10 cellular contexts compared by ENCODE assay signal in the genomic region with DNA sequence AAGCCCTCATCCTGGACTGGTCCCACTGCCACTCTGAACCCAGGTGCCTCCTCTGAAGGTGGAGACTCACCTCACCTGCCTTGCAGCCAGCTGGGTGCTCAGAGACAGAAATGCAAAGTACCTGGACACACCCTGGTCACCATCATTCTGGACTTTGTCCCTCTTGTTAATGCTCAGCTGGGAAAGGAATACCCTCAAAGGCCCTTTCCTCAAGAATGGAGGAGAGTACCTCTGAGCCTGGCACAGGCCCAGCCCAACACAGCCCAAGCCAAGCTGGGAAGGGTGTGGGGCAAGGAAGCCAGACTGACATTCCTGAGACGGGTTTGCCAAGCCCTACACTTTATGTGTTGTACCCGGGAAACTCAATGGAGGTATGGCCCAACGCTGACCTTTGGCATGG. TPM values are rescaled to one million over a fixed set of nuclear protein-coding genes. Genes with fewer than 3 reads are reported as not detected.
A peak's percentile ranks its signal among the peaks of the same experiment; 100 is the strongest.
DNase-seq lines count a peak whose midpoint lies in the region; TF ChIP-seq lines count a peak whose summit lies in the region.
"Had no signal": no experiment of that assay in that cellular context is flagged by ENCODE, and none has a peak within 500 bp of the region (broad histone marks: within the 10 kb centered on the region; RNA-seq: fewer than 3 reads in every experiment).

No MANE protein-coding gene starts in this region.

- DNase-seq in A673 (ENCODE audit: low spot score) (no peak), HT-29 (ENCODE audit: low spot score) (peak; percentile 43), dorsolateral prefrontal cortex (no peak), RKO (ENCODE audit: low spot score) (no peak), Kasumi-1 (lab: John Stamatoyannopoulos, UW) (no peak)
- DNase-seq in activated CD4-positive, alpha-beta T cell treated with anti-CD3 and anti-CD28 coated beads, Interleukin-2, amount 50 U/mL, for 4 hours = no peak
- DNase-seq in stimulated activated CD8-positive, alpha-beta memory T cell treated with anti-CD3 and anti-CD28 coated beads, Interleukin-4, amount 100 ng/mL, for 48 hours = no peak
- DNase-seq: activated naive CD8-positive, alpha-beta T cell treated with anti-CD3 and anti-CD28 coated beads, Interleukin-2, amount 10 ng/mL, durations not matched to agents 7 days and 5 days; midbrain had no signal

- H3K27me3 ChIP-seq in A673 (replicated peaks; ENCODE audit: insufficient read depth, low read depth, low read length, poor library complexity) = no peaks in the 10 kb centered on the region
- H3K27me3 ChIP-seq in dorsolateral prefrontal cortex = no peaks in the 10 kb centered on the region

- H3K27ac Mint-ChIP-seq in nephron = peak overlapping the region; percentile 92 to 98 (median 96)

- H3K4me1 ChIP-seq in A673 (ENCODE audit: insufficient read depth, low read length, poor library complexity, severe bottlenecking) = no peaks in the 10 kb centered on the region

- no peaks in the 10 kb centered on the region for H3K27me3 Mint-ChIP-seq in nephron (ENCODE audit: low read depth)

- POLR2A ChIA-PET in A673 (lab: Charles Lee; ENCODE audit: low non-redundant PET) = no interaction called here

- H3K4me3 ChIP-seq in A673 (ENCODE audit: low read depth, low read length, poor library complexity, severe bottlenecking) (no peak overlapping the region), dorsolateral prefrontal cortex (peak overlapping the region in 25 of 59 donors; percentile 62 to 100 (median 98))

- CTCF ChIA-PET in A673 (lab: Charles Lee) = no interaction called here

- peaks cover 52% of the 10 kb centered on the region for H3K4me1 Mint-ChIP-seq in nephron

- peaks cover 21% of the 10 kb centered on the region for H3K36me3 Mint-ChIP-seq in nephron (ENCODE audit: low read depth)

- H3K27ac ChIP-seq in A673 (ENCODE audit: low read depth, low read length, poor library complexity, severe bottlenecking) = peak overlapping the region; percentile 75
- peak overlapping the region in 43 of 59 donors; percentile 22 to 96 (median 89) for H3K27ac ChIP-seq in dorsolateral prefrontal cortex

- no peaks in the 10 kb centered on the region for H3K9me3 ChIP-seq in A673 (ENCODE audit: low read depth, low read length, poor library complexity, severe bottlenecking)

- intact Hi-C loops in A673 (cut with micrococcal nuclease; ENCODE audit: unreplicated experiment) (no loop called here), dorsolateral prefrontal cortex (cut with DNase I) (loop anchor here in 1 of 2 donors (2.0 to 5.0 kb wide), 4 partner anchors 42 to 200 kb away; partner anchors contain the start of genes DUSP7, GLYCTK, POC1A and RPL29)

- H3K4me3 Mint-ChIP-seq in nephron = peak overlapping the region; percentile 98 to 99 (median 98)

- no peak for TF ChIP-seq CTCF in A673 (conservative IDR thresholded peaks at IDR 0.05; ENCODE audit: low read depth, low read length)
- TF ChIP-seq CTCF in dorsolateral prefrontal cortex (IDR thresholded peaks at IDR 0.05 in 54 of 56, conservative IDR thresholded peaks at IDR 0.05 in 2 of 56; ENCODE audit: low read depth in 1 of 56, partially characterized antibody in 56 of 56) = no peak
- TF ChIP-seq CTCF in nephron (IDR thresholded peaks at IDR 0.05; ENCODE audit: unreplicated experiment in 3 of 3) = no peak

- no TSS peak for BruUV-seq in A673 (replicated peaks; lab: Mats Ljungman, UMichigan)

- H3K36me3 ChIP-seq in A673 (ENCODE audit: insufficient read depth, low read length, poor library complexity, severe bottlenecking) = peaks cover 8% of the 10 kb centered on the region

- H3K9me3 Mint-ChIP-seq in nephron = no peaks in the 10 kb centered on the region
- H3K9me3 Mint-ChIP-seq: activated naive CD8-positive, alpha-beta T cell treated with anti-CD3 and anti-CD28 coated beads, Interleukin-2, amount 10 ng/mL, durations not matched to agents 7 days and 5 days had no signal

RNA-seq across cellular contexts. Expression of gene ALAS1, which starts 1.0 kb away (rescaled TPM):
- total RNA-seq in A673 (2021) (52.2 and 58.6 TPM in 2 replicates), dorsolateral prefrontal cortex (10 to 100 TPM; 34.8 to 81.1 (median 55.4) TPM)
- 31.5 and 34.4 TPM in 2 replicates for total RNA-seq in HT-29 (2014; rRNA removed; shearing (Covaris generic))

RNA-seq across cellular contexts. Expression of gene TLR9, which starts 28.5 kb away (rescaled TPM):
- total RNA-seq in A673 (2021) (not detected in 2 replicates), dorsolateral prefrontal cortex (1 to 10 TPM in 31 of 120 experiments, under 1 TPM in 74, not detected in 15; 0.25 to 5.2 (median 0.78) TPM)
- not detected in 2 replicates for total RNA-seq in HT-29 (2014; rRNA removed; shearing (Covaris generic))

RNA-seq across cellular contexts. Expression of gene TWF2, which starts 42.0 kb away (rescaled TPM):
- 18.3 and 21.0 TPM in 2 replicates for total RNA-seq in A673 (2021)
- total RNA-seq in HT-29 (2014; rRNA removed; shearing (Covaris generic)) = 80.5 and 85.4 TPM in 2 replicates
- total RNA-seq in dorsolateral prefrontal cortex = 10 to 100 TPM; 20.8 to 63.7 (median 47.3) TPM

RNA-seq across cellular contexts. Expression of gene POC1A, which starts 42.8 kb away (rescaled TPM):
- 16.1 and 17.8 TPM in 2 replicates for total RNA-seq in A673 (2021)
- 25.2 and 27.4 TPM in 2 replicates for total RNA-seq in HT-29 (2014; rRNA removed; shearing (Covaris generic))
- 1 to 10 TPM; 1.3 to 5.8 (median 3.0) TPM for total RNA-seq in dorsolateral prefrontal cortex

RNA-seq across cellular contexts. Expression of gene PPM1M, which starts 48.6 kb away (rescaled TPM):
- 3.6 and 5.8 TPM in 2 replicates for total RNA-seq in A673 (2021)
- total RNA-seq in HT-29 (2014; rRNA removed; shearing (Covaris generic)) = 4.0 and 4.2 TPM in 2 replicates
- total RNA-seq in dorsolateral prefrontal cortex = 10 to 100 TPM in 119 of 120 experiments, 1 to 10 TPM in 1; 9.8 to 25.1 (median 17.6) TPM
